In genomic region chr19:13099073-13099999, GRCh38 we compare ENCODE assay signal across 8 cellular contexts. TPM values are rescaled to one million over a fixed set of nuclear protein-coding genes. Genes with fewer than 3 reads are reported as not detected.
DNase-seq lines count a peak whose midpoint lies in the region; ATAC-seq and TF ChIP-seq lines count a peak whose summit lies in the region.

No MANE protein-coding gene starts in this region.

- intact Hi-C loops in Right ventricle myocardium inferior (cut with DNase I) (loop anchor here (5.0 kb wide), 1 partner anchor 42 kb away; no protein-coding TSS in a partner anchor), gastrocnemius medialis (cut with DNase I; ENCODE audit: low total_unique reads) (no loop called here)

- TF ChIP-seq CTCF in DOHH2 (IDR thresholded peaks at IDR 0.05; ENCODE audit: low read depth, low read length, poor library complexity, severe bottlenecking) = no peak
- no peak for TF ChIP-seq CTCF in gastrocnemius medialis (IDR thresholded peaks at IDR 0.05 in 4 of 5, conservative IDR thresholded peaks at IDR 0.05 in 1 of 5)

- H4K20me1 ChIP-seq in DOHH2 (ENCODE audit: control insufficient read depth, insufficient read depth, low read depth, low read length) = no peaks in the 10 kb centered on the region; the same call in 1 of the 2 replicates

- H3K27ac ChIP-seq in DOHH2 (ENCODE audit: low read depth, low read length) = peak overlapping the region; percentile 99
- H3K27ac ChIP-seq in gastrocnemius medialis = peak overlapping the region; percentile 71 to 89 (median 84)

- H3K36me3 ChIP-seq in DOHH2 (ENCODE audit: control insufficient read depth, low read length) (peaks cover 38% of the 10 kb centered on the region), gastrocnemius medialis (no peaks in the 10 kb centered on the region)

- H3K4me3 ChIP-seq in DOHH2 (ENCODE audit: low read length) = peak overlapping the region; percentile 86
- peak overlapping the region; percentile 23 to 49 (median 46) for H3K4me3 ChIP-seq in gastrocnemius medialis

- peak; percentile 34 for DNase-seq in NCI-H510A treated with DMSO at 0.1 percent for 48 hours (lab: John Stamatoyannopoulos, UW)
- DNase-seq in activated T-cell treated with anti-CD3 and anti-CD28 coated beads, Interleukin-2, amount 50 U/mL, for 48 hours = peak; percentile 76 to 84
- DNase-seq in Right ventricle myocardium inferior (ENCODE audit: missing footprints) = peak; percentile 94
- DNase-seq in gastrocnemius medialis = peak; percentile 53 to 58
- no peak for DNase-seq in kidney glomerular epithelial cell (lab: John Stamatoyannopoulos, UW)

- TF ChIP-seq POLR2A in gastrocnemius medialis (IDR thresholded peaks at IDR 0.05) = peak; percentile 23 to 49

- H3K9me3 ChIP-seq in DOHH2 (ENCODE audit: control insufficient read depth, insufficient read depth, low read length) = no peaks in the 10 kb centered on the region
- H3K9me3 ChIP-seq in gastrocnemius medialis = no peaks in the 10 kb centered on the region

- peak overlapping the region; percentile 100 for H3K4me2 ChIP-seq in DOHH2 (ENCODE audit: low read length)

- H3K9me2 ChIP-seq in DOHH2 (replicated peaks; ENCODE audit: control insufficient read depth, low read length) = no peaks in the 10 kb centered on the region

- ATAC-seq in Right ventricle myocardium inferior (peak; percentile 15), gastrocnemius medialis (peak in 1 of 2 donors; percentile 30), GM21447 (IDR thresholded peaks at IDR 0.05; ENCODE audit: unreplicated experiment) (no peak), HG03521 (IDR thresholded peaks at IDR 0.05; ENCODE audit: unreplicated experiment) (no peak)

- H3K4me1 ChIP-seq in DOHH2 (ENCODE audit: control insufficient read depth, low read length) (peaks cover 85% of the 10 kb centered on the region), gastrocnemius medialis (peaks cover 12 to 25% of the 10 kb centered on the region in 2 donors)

- H3K27me3 ChIP-seq in DOHH2 (ENCODE audit: control insufficient read depth, low read length) (no peaks in the 10 kb centered on the region), gastrocnemius medialis (no peaks in the 10 kb centered on the region)

- in situ Hi-C loops in gastrocnemius medialis (cut with MboI; ENCODE audit: low sequenced_read_pairs in 4 of 4) = loop anchor here in 1 of 4 donors (10.0 kb wide), 1 partner anchor 115 kb away; no protein-coding TSS in a partner anchor

- peaks cover 51% of the 10 kb centered on the region for H3F3A ChIP-seq in DOHH2 (ENCODE audit: control insufficient read depth, insufficient read depth)

- H3K79me2 ChIP-seq in DOHH2 (ENCODE audit: control insufficient read depth, low read length) = peaks cover 61% of the 10 kb centered on the region

RNA-seq across cellular contexts. Expression of gene LYL1, which starts 3.3 kb away (rescaled TPM):
- total RNA-seq in Right ventricle myocardium inferior (9.4 TPM), gastrocnemius medialis (1 to 10 TPM; 2.6 to 5.0 (median 3.1) TPM)

RNA-seq across cellular contexts. Expression of gene TRMT1, which starts 17.2 kb away (rescaled TPM):
- 21.1 TPM for total RNA-seq in Right ventricle myocardium inferior
- 10 to 100 TPM; 31.7 to 47.9 (median 45.0) TPM for total RNA-seq in gastrocnemius medialis

RNA-seq across cellular contexts. Expression of gene NACC1, which starts 18.7 kb away (rescaled TPM):
- 54.0 TPM for total RNA-seq in Right ventricle myocardium inferior
- 10 to 100 TPM; 36.3 to 81.3 (median 49.4) TPM for total RNA-seq in gastrocnemius medialis

RNA-seq across cellular contexts. Expression of gene STX10, which starts 50.8 kb away (rescaled TPM):
- total RNA-seq in Right ventricle myocardium inferior (34.5 TPM), gastrocnemius medialis (10 to 100 TPM; 16.5 to 40.7 (median 33.4) TPM)

RNA-seq across cellular contexts. Expression of gene IER2, which starts 50.9 kb away (rescaled TPM):
- total RNA-seq in Right ventricle myocardium inferior (18.8 TPM), gastrocnemius medialis (10 to 100 TPM; 15.4 to 19.1 (median 16.7) TPM)
